Comparison of ENCODE assay signal across 8 cellular contexts in the genomic region with DNA sequence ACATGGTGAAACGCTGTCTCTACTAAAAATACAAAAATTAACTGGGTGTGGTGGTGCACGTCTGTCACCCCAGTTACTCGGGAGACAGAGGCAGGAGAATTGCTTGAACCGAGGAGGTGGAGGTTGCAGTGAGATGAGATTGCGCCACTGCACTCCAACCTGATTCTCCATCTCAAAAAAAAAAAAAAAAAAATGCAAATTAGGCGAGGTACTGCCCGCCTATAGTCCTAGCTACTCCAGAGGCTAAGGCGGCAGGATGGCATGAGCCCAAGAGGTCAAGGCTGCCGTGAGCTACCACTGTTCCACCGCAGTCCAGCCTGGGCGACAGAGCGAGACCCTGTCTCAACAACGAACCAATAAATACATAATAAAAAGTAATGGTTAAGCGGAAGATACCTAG. TPM values are rescaled to one million over a fixed set of nuclear protein-coding genes. Genes with fewer than 3 reads are reported as not detected.
A peak's percentile ranks its signal among the peaks of the same experiment; 100 is the strongest.
DNase-seq lines count a peak whose midpoint lies in the region; ATAC-seq lines count a peak whose summit lies in the region.

No MANE protein-coding gene starts in this region.

- H3K27ac ChIP-seq in right cardiac atrium (ENCODE audit: low read length) (peak overlapping the region; percentile 37), stomach smooth muscle (ENCODE audit: low read length) (peak overlapping the region; percentile 84)

- ATAC-seq in T-helper 17 cell, result no peak
- ATAC-seq in right cardiac atrium, result no peak
- no peak for ATAC-seq in GM18511 (IDR thresholded peaks at IDR 0.05; ENCODE audit: unreplicated experiment)
- ATAC-seq in GM19328 (IDR thresholded peaks at IDR 0.05; ENCODE audit: unreplicated experiment), result no peak

- H3K9ac ChIP-seq in stomach smooth muscle (ENCODE audit: low read length in 2 of 2), result peak overlapping the region; percentile 70 to 87

- peak overlapping the region; percentile 91 for H3K4me3 Mint-ChIP-seq in activated CD4-positive, alpha-beta T cell treated with anti-CD3 and anti-CD28 coated beads, Interleukin-2, amount 10 ng/mL, durations not matched to agents 24 days and 14 days
- H3K4me3 Mint-ChIP-seq in T-helper 17 cell, result peak overlapping the region; percentile 89

- peaks cover 3 to 4% of the 10 kb centered on the region in 2 donors for H3K36me3 ChIP-seq in stomach smooth muscle (ENCODE audit: control insufficient read depth in 2 of 2, insufficient read depth in 2 of 2, low read length in 2 of 2)

- H3K27me3 ChIP-seq in right cardiac atrium (ENCODE audit: control insufficient read depth, insufficient read depth) (no peaks in the 10 kb centered on the region), stomach smooth muscle (ENCODE audit: control insufficient read depth in 1 of 2, insufficient read depth in 2 of 2, low read length in 2 of 2) (no peaks in the 10 kb centered on the region)

- H3K4me1 Mint-ChIP-seq in activated CD4-positive, alpha-beta T cell treated with anti-CD3 and anti-CD28 coated beads, Interleukin-2, amount 10 ng/mL, durations not matched to agents 24 days and 14 days, result peaks cover 34% of the 10 kb centered on the region
- H3K4me1 Mint-ChIP-seq in T-helper 17 cell, result peaks cover 32% of the 10 kb centered on the region

- peaks cover 1% of the 10 kb centered on the region for H3K4me1 ChIP-seq in right cardiac atrium (ENCODE audit: control insufficient read depth, insufficient read depth, low read length)
- peaks cover 38% of the 10 kb centered on the region for H3K4me1 ChIP-seq in stomach smooth muscle (ENCODE audit: control insufficient read depth, insufficient read depth, low read length)

- peaks cover 18% of the 10 kb centered on the region for H3K36me3 Mint-ChIP-seq in activated CD4-positive, alpha-beta T cell treated with anti-CD3 and anti-CD28 coated beads, Interleukin-2, amount 10 ng/mL, durations not matched to agents 24 days and 14 days (ENCODE audit: low read depth)
- H3K36me3 Mint-ChIP-seq in T-helper 17 cell (ENCODE audit: low read depth), result no peaks in the 10 kb centered on the region

- DNase-seq in activated CD4-positive, alpha-beta T cell treated with anti-CD3 and anti-CD28 coated beads, Interleukin-2, amount 10 ng/mL, durations not matched to agents 24 days and 14 days, result no peak
- no peak for DNase-seq in activated CD4-positive, alpha-beta T cell treated with anti-CD3 and anti-CD28 coated beads for 48 hours
- DNase-seq in T-helper 17 cell (no peak), right cardiac atrium (peak in 1 of 3 donors; percentile 57), mucosa of gallbladder (ENCODE audit: low spot score) (no peak)

- peak overlapping the region; percentile 85 for H3K27ac Mint-ChIP-seq in activated CD4-positive, alpha-beta T cell treated with anti-CD3 and anti-CD28 coated beads, Interleukin-2, amount 10 ng/mL, durations not matched to agents 24 days and 14 days
- peak overlapping the region; percentile 90 for H3K27ac Mint-ChIP-seq in T-helper 17 cell

- no peak overlapping the region for H3K4me3 ChIP-seq in right cardiac atrium (ENCODE audit: low read length)
- H3K4me3 ChIP-seq in stomach smooth muscle (ENCODE audit: low read length in 2 of 2), result peak overlapping the region; percentile 74 to 90

- no peaks in the 10 kb centered on the region for H3K27me3 Mint-ChIP-seq in activated CD4-positive, alpha-beta T cell treated with anti-CD3 and anti-CD28 coated beads, Interleukin-2, amount 10 ng/mL, durations not matched to agents 24 days and 14 days
- H3K27me3 Mint-ChIP-seq in T-helper 17 cell, result no peaks in the 10 kb centered on the region

- H3K9me3 Mint-ChIP-seq in activated CD4-positive, alpha-beta T cell treated with anti-CD3 and anti-CD28 coated beads, Interleukin-2, amount 10 ng/mL, durations not matched to agents 24 days and 14 days, result no peaks in the 10 kb centered on the region

- 69% methylated on average over 14 of the region's 14 CpGs for WGBS in right cardiac atrium

- intact Hi-C loops in activated CD4-positive, alpha-beta T cell treated with anti-CD3 and anti-CD28 coated beads, Interleukin-2, amount 10 ng/mL, durations not matched to agents 24 days and 14 days (cut with micrococcal nuclease), result no loop called here
- intact Hi-C loops in right cardiac atrium (cut with DNase I), result loop anchor here in 2 of 4 donors (10.0 kb wide), 2 partner anchors 78 to 88 kb away; a partner anchor contains a TSS

- no peaks in the 10 kb centered on the region for H3K9me3 ChIP-seq in T-helper 17 cell (ENCODE audit: control insufficient read depth, low read length, poor library complexity, severe bottlenecking)
- H3K9me3 ChIP-seq in right cardiac atrium (ENCODE audit: control insufficient read depth, low read length), result no peaks in the 10 kb centered on the region
- H3K9me3 ChIP-seq in stomach smooth muscle (ENCODE audit: control insufficient read depth in 2 of 2, low read length in 2 of 2), result no peaks in the 10 kb centered on the region

RNA-seq across cellular contexts. Expression of a gene that starts 1.1 kb away (rescaled TPM):
- total RNA-seq in activated CD4-positive, alpha-beta T cell treated with anti-CD3 and anti-CD28 coated beads, Interleukin-2, amount 10 ng/mL, durations not matched to agents 24 days and 14 days, result 384 and 389 TPM in 2 replicates
- 100 to 1,000 TPM; 242 to 255 TPM for total RNA-seq in T-helper 17 cell
- total RNA-seq in right cardiac atrium, result 100 to 1,000 TPM; 186 to 223 (median 202) TPM
- 139 TPM for polyA plus RNA-seq in right cardiac atrium
- total RNA-seq in mucosa of gallbladder, result 210 TPM

RNA-seq across cellular contexts. Expression of a gene that starts 36.7 kb away (rescaled TPM):
- 13.8 and 16.9 TPM in 2 replicates for total RNA-seq in activated CD4-positive, alpha-beta T cell treated with anti-CD3 and anti-CD28 coated beads, Interleukin-2, amount 10 ng/mL, durations not matched to agents 24 days and 14 days
- total RNA-seq in T-helper 17 cell (1 to 10 TPM; 2.2 to 8.6 TPM), right cardiac atrium (1 to 10 TPM; 2.4 to 5.1 (median 3.8) TPM), mucosa of gallbladder (25.1 TPM)
- polyA plus RNA-seq in right cardiac atrium, result 2.1 TPM
